ENCODE assay signal across 8 cellular contexts in genomic region chr19:11261902-11262839, GRCh38. TPM values are rescaled to one million over a fixed set of nuclear protein-coding genes. Genes with fewer than 3 reads are reported as not detected.
DNase-seq lines count a peak whose midpoint lies in the region; FAIRE-seq and TF ChIP-seq lines count a peak whose summit lies in the region.

TSS of gene DOCK6 (minus strand) at chr19:11262524. CDS start at chr19:11262440, 84 bp downstream.

- H2BK12ac ChIP-seq in mesenchymal stem cell (ENCODE audit: low read length in 2 of 2), result peak within 1 kb of the TSS; percentile 23 to 79

- H2AFZ ChIP-seq in mesenchymal stem cell (ENCODE audit: low read depth, low read length), result peak within 1 kb of the TSS; percentile 73

- DNase-seq in NCI-H748 (lab: John Stamatoyannopoulos, UW; ENCODE audit: unreplicated experiment), result peak; percentile 32
- no peak for DNase-seq in NCI-H748 treated with DMSO at 0.1 percent for 48 hours (lab: John Stamatoyannopoulos, UW)
- DNase-seq in SK-N-MC (ENCODE audit: low read depth, low spot score), result no peak
- DNase-seq in mesenchymal stem cell, result peak; percentile 10
- DNase-seq in suprapubic skin (ENCODE audit: low spot score in 2 of 2), result no peak
- DNase-seq in H54 (ENCODE audit: insufficient read length, low spot score), result no peak
- no peak for DNase-seq in GM12892 (ENCODE audit: insufficient read length)

- H3K4me1 ChIP-seq in duodenal mucosa (ENCODE audit: control insufficient read depth in 1 of 2, insufficient read depth in 2 of 2, low read length in 2 of 2) (peaks cover 22 to 27% of the 10 kb centered on the region in 2 donors), mesenchymal stem cell (ENCODE audit: control insufficient read depth, insufficient read depth, low read depth, low read length) (peaks cover 17% of the 10 kb centered on the region), suprapubic skin (peaks cover 39% of the 10 kb centered on the region)

- no peaks in the 10 kb centered on the region for H3K36me3 ChIP-seq in SK-N-MC (ENCODE audit: insufficient read depth, low read length)
- no peaks in the 10 kb centered on the region for H3K36me3 ChIP-seq in duodenal mucosa (ENCODE audit: control insufficient read depth in 1 of 2, insufficient read depth in 2 of 2, low read length in 2 of 2)
- H3K36me3 ChIP-seq in mesenchymal stem cell (ENCODE audit: control insufficient read depth in 1 of 2, insufficient read depth in 2 of 2, low read depth in 1 of 2, low read length in 2 of 2), result no peaks in the 10 kb centered on the region
- no peaks in the 10 kb centered on the region for H3K36me3 ChIP-seq in suprapubic skin

- no peak within 1 kb of the TSS for H2AK5ac ChIP-seq in mesenchymal stem cell (ENCODE audit: low read length, severe bottlenecking)

- WGBS in mesenchymal stem cell, result 2% methylated on average over 50 of the region's 92 CpGs
- 9% methylated on average over 11 of the region's 92 CpGs for WGBS in suprapubic skin

- peak within 1 kb of the TSS; percentile 99 for H3K4me2 ChIP-seq in mesenchymal stem cell (ENCODE audit: low read length, poor library complexity, severe bottlenecking)

- no peak for TF ChIP-seq EP300 in suprapubic skin (IDR thresholded peaks at IDR 0.05)

- H3K18ac ChIP-seq in mesenchymal stem cell (ENCODE audit: low read depth in 1 of 2, low read length in 2 of 2), result peak within 1 kb of the TSS; percentile 82 to 91

- TF ChIP-seq CTCF in suprapubic skin (IDR thresholded peaks at IDR 0.05), result peak in 1 of 2 donors; percentile 30

- TF ChIP-seq POLR2A in suprapubic skin (IDR thresholded peaks at IDR 0.05) (no peak), H54 (IDR thresholded peaks at IDR 0.05; ENCODE audit: low read depth, low read length) (no peak), GM12892 (IDR thresholded peaks at IDR 0.05; ENCODE audit: low read depth, low read length) (no peak)

- H3K9me3 ChIP-seq in SK-N-MC (ENCODE audit: low read depth, low read length), result no peaks in the 10 kb centered on the region
- no peaks in the 10 kb centered on the region for H3K9me3 ChIP-seq in duodenal mucosa (ENCODE audit: control insufficient read depth in 1 of 2, low read length in 2 of 2)
- H3K9me3 ChIP-seq in mesenchymal stem cell (ENCODE audit: control insufficient read depth, low read length), result no peaks in the 10 kb centered on the region
- no peaks in the 10 kb centered on the region for H3K9me3 ChIP-seq in suprapubic skin

- FAIRE-seq in H54 (lab: Jason Lieb, UNC) (no peak), GM12892 (lab: Jason Lieb, UNC) (no peak)

- peak within 1 kb of the TSS; percentile 78 to 95 for H3K4ac ChIP-seq in mesenchymal stem cell (ENCODE audit: low read depth in 1 of 2, low read length in 2 of 2)

- H3K27me3 ChIP-seq in duodenal mucosa (ENCODE audit: control insufficient read depth in 1 of 2, insufficient read depth in 2 of 2, low read length in 2 of 2), result no peaks in the 10 kb centered on the region
- H3K27me3 ChIP-seq in mesenchymal stem cell (ENCODE audit: control insufficient read depth in 1 of 2, insufficient read depth in 1 of 2, low read length in 2 of 2), result peaks cover 0 to 3% of the 10 kb centered on the region in 2 experiments
- no peaks in the 10 kb centered on the region for H3K27me3 ChIP-seq in suprapubic skin

- peaks cover 15% of the 10 kb centered on the region for H3K79me1 ChIP-seq in mesenchymal stem cell (replicated peaks; ENCODE audit: low read length, poor library complexity, severe bottlenecking)

- H2BK5ac ChIP-seq in mesenchymal stem cell (ENCODE audit: low read depth, low read length, poor library complexity, severe bottlenecking), result no peak within 1 kb of the TSS

- peak within 1 kb of the TSS; percentile 84 for H3K4me3 ChIP-seq in SK-N-MC
- H3K4me3 ChIP-seq in duodenal mucosa (ENCODE audit: low read depth in 1 of 2, low read length in 2 of 2), result peak within 1 kb of the TSS; percentile 70 to 74
- H3K4me3 ChIP-seq in mesenchymal stem cell (ENCODE audit: insufficient read depth in 1 of 2, low read depth in 1 of 2, low read length in 2 of 2), result peak within 1 kb of the TSS; percentile 80 to 82
- H3K4me3 ChIP-seq in suprapubic skin, result peak within 1 kb of the TSS; percentile 91

- H3K27ac ChIP-seq in SK-N-MC (no peak within 1 kb of the TSS), duodenal mucosa (ENCODE audit: low read depth, low read length) (peak within 1 kb of the TSS; percentile 62), mesenchymal stem cell (ENCODE audit: low read length, poor library complexity, severe bottlenecking) (no peak within 1 kb of the TSS), suprapubic skin (peak within 1 kb of the TSS; percentile 87)

- peak within 1 kb of the TSS; percentile 89 for H2BK15ac ChIP-seq in mesenchymal stem cell (ENCODE audit: low read depth, poor library complexity, severe bottlenecking)

- peak within 1 kb of the TSS; percentile 80 for H4K91ac ChIP-seq in mesenchymal stem cell (ENCODE audit: low read length)

- peak within 1 kb of the TSS; percentile 48 to 63 for H3K14ac ChIP-seq in mesenchymal stem cell (ENCODE audit: low read length in 2 of 2)

- H3K23ac ChIP-seq in mesenchymal stem cell (ENCODE audit: low read length in 2 of 2), result peak within 1 kb of the TSS in 1 of 2 experiments; percentile 64

- H4K8ac ChIP-seq in mesenchymal stem cell (ENCODE audit: low read length), result peak within 1 kb of the TSS; percentile 77

- H3K9ac ChIP-seq in SK-N-MC (ENCODE audit: insufficient read length) (peak within 1 kb of the TSS; percentile 67), duodenal mucosa (ENCODE audit: low read depth in 1 of 2, low read length in 2 of 2) (peak within 1 kb of the TSS; percentile 63 to 65), mesenchymal stem cell (ENCODE audit: low read length) (peak within 1 kb of the TSS; percentile 87)

- H2BK120ac ChIP-seq in mesenchymal stem cell (ENCODE audit: low read depth, low read length), result peak within 1 kb of the TSS; percentile 97

RNA-seq across cellular contexts. Expression of gene DOCK6, which starts in this region (rescaled TPM):
- polyA plus RNA-seq in mesenchymal stem cell (2013, experiment 1 of 2), result 16.4 TPM
- polyA plus RNA-seq in mesenchymal stem cell (2013, experiment 2 of 2), result 16.0 TPM
- total RNA-seq in suprapubic skin, result 100 to 1,000 TPM in 2 of 4 donors, 10 to 100 TPM in 2; 69.7 to 188 (median 98.3) TPM
- 8.0 TPM for polyA plus RNA-seq in GM12892 (2012; ENCODE audit: missing spikeins)

Comparison
In these comparisons a context has a peak if more than half of its experiments do, and no peak if none do; other contexts are left out.
1. DNase-seq: peak in NCI-H748 (single experiment) and mesenchymal stem cell (single experiment); none in NCI-H748 treated with DMSO at 0.1 percent for 48 hours (single experiment), SK-N-MC (single experiment), suprapubic skin (0 of 2), H54 (single experiment) and GM12892 (single experiment).
2. H3K27ac ChIP-seq: peak in duodenal mucosa (single experiment) and suprapubic skin (single experiment); none in SK-N-MC (single experiment) and mesenchymal stem cell (single experiment).
3. Peak in every context shown above with its lines, with median percentiles within 50 percentile points of each other: H3K4me3 ChIP-seq and H3K9ac ChIP-seq.